24 cellular contexts compared by ENCODE assay signal in the genomic region with DNA sequence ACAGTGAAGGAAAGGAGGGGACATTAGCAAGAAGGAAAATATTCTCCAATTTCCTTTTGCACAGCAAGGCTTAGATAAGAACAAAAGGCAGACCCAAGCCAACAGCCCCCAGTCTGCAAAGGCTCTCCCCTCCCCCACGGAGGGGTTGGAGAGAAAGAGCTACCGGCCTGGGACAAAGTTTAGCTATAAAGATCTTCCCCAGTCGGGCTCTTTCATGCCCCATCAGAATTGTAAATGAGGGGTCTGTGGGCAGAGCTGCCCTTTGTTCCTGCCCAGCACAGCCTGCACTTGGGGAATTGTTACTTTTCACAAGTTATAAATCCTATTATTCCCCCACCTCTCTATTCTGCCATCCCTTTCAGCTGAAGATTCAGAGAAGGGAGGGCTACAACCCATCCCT. TPM values are rescaled to one million over a fixed set of nuclear protein-coding genes. Genes with fewer than 3 reads are reported as not detected.
DNase-seq lines count a peak whose midpoint lies in the region; ATAC-seq, FAIRE-seq and TF ChIP-seq lines count a peak whose summit lies in the region.
"Had no signal": no experiment of that assay in that cellular context is flagged by ENCODE, and none has a peak within 500 bp of the region (broad histone marks: within the 10 kb centered on the region; RNA-seq: fewer than 3 reads in every experiment).

No MANE protein-coding gene starts in this region.

- no peak overlapping the region for H3T11ph ChIP-seq in H9 (ENCODE audit: low read length)

- H2AFZ ChIP-seq in H9 (ENCODE audit: low read length): no peak overlapping the region
- no peak overlapping the region for H2AFZ ChIP-seq in astrocyte (ENCODE audit: low read depth, low read length)

- H2AK5ac ChIP-seq in H9 (ENCODE audit: insufficient read length, low read length): no peak overlapping the region

- H3K18ac ChIP-seq in H9 (ENCODE audit: insufficient read length, low read depth, low read length): peak overlapping the region; percentile 44

- H3K4me1 ChIP-seq in H9 (ENCODE audit: insufficient read depth, low read length) (peaks cover 20% of the 10 kb centered on the region), astrocyte (ENCODE audit: insufficient read depth, low read length) (peaks cover 16% of the 10 kb centered on the region), iPS-18a (ENCODE audit: control insufficient read depth, low read depth, low read length) (peaks cover 58% of the 10 kb centered on the region), esophagus squamous epithelium (peaks cover 39 to 96% (median 43%) of the 10 kb centered on the region in 3 donors)

- H3K27me3 Mint-ChIP-seq in H9 (ENCODE audit: low read depth) (peaks cover 15% of the 10 kb centered on the region), astrocyte (ENCODE audit: low read depth, unreplicated experiment) (peaks cover 6% of the 10 kb centered on the region), nephron progenitor cell (ENCODE audit: low read depth, poor library complexity) (peaks cover 18% of the 10 kb centered on the region)

- H3K27ac ChIP-seq in H9 (ENCODE audit: insufficient read length, low read depth, low read length) (peak overlapping the region; percentile 38), astrocyte (ENCODE audit: low read depth, low read length) (no peak overlapping the region), iPS-18a (ENCODE audit: low read length) (peak overlapping the region; percentile 73), esophagus squamous epithelium (peak overlapping the region in 1 of 4 donors; percentile 43)
- H3K27ac ChIP-seq: C4-2B, colonic mucosa, psoas muscle, thoracic aorta had no signal

- peak overlapping the region; percentile 17 for H3K9ac ChIP-seq in H9 (ENCODE audit: extremely low read depth, insufficient read length, low read length)
- H3K9ac ChIP-seq in astrocyte (ENCODE audit: low read length): no peak overlapping the region
- H3K9ac ChIP-seq in iPS-18a (ENCODE audit: low read length): peak overlapping the region; percentile 67

- no peaks in the 10 kb centered on the region for H4K20me1 ChIP-seq in H9 (ENCODE audit: control insufficient read depth, insufficient read depth, insufficient read length)
- peaks cover 3% of the 10 kb centered on the region for H4K20me1 ChIP-seq in astrocyte (ENCODE audit: insufficient read depth, low read length)

- peak overlapping the region; percentile 63 to 99 (median 94) for H3K27ac Mint-ChIP-seq in H9
- H3K27ac Mint-ChIP-seq in astrocyte (ENCODE audit: unreplicated experiment): no peak overlapping the region
- H3K27ac Mint-ChIP-seq in nephron progenitor cell: peak overlapping the region; percentile 30
- H3K27ac Mint-ChIP-seq: activated CD4-positive, alpha-beta T cell treated with anti-CD3 and anti-CD28 coated beads, Interleukin-2, amount 10 ng/mL, durations not matched to agents 7 days and 5 days; activated naive CD8-positive, alpha-beta T cell treated with anti-CD3 and anti-CD28 coated beads, Interleukin-2, amount 50 U/mL, for 24 hours; memory B cell; natural killer cell treated with Interleukin-12 subunit alpha and Interleukin-12 subunit beta and Interleukin-15 and Interleukin-18, amount 100 ng/mL, for 72 hours had no signal

- H2BK12ac ChIP-seq in H9 (ENCODE audit: insufficient read length, low read depth, low read length): no peak overlapping the region

- DNase-seq in H9 (peak; percentile 61), astrocyte (ENCODE audit: low read depth) (no peak), nephron progenitor cell (no peak), esophagus squamous epithelium (lab: John Stamatoyannopoulos, UW) (no peak), AG08395 (ENCODE audit: low spot score) (no peak)
- no peak for DNase-seq in activated CD4-positive, alpha-beta T cell treated with anti-CD3 and anti-CD28 coated beads for 48 hours
- DNase-seq: activated CD4-positive, alpha-beta T cell treated with anti-CD3 and anti-CD28 coated beads, Interleukin-2, amount 10 ng/mL, durations not matched to agents 7 days and 5 days; activated naive CD8-positive, alpha-beta T cell treated with anti-CD3 and anti-CD28 coated beads, Interleukin-2, amount 50 U/mL, for 24 hours; colonic mucosa; kidney glomerular epithelial cell; psoas muscle; SHP77; small intestine; stimulated activated naive CD4-positive, alpha-beta T cell had no signal

- H2BK15ac ChIP-seq in H9 (ENCODE audit: low read depth, low read length): no peak overlapping the region

- no peak overlapping the region for H4K8ac ChIP-seq in H9 (replicated peaks; ENCODE audit: insufficient read length, low read depth, low read length)

- H3K4me3 Mint-ChIP-seq in H9 (peak overlapping the region; percentile 52 to 93), astrocyte (ENCODE audit: unreplicated experiment) (peak overlapping the region; percentile 20), nephron progenitor cell (peak overlapping the region; percentile 73)
- H3K4me3 Mint-ChIP-seq: activated CD4-positive, alpha-beta T cell treated with anti-CD3 and anti-CD28 coated beads, Interleukin-2, amount 10 ng/mL, durations not matched to agents 7 days and 5 days; activated naive CD8-positive, alpha-beta T cell treated with anti-CD3 and anti-CD28 coated beads, Interleukin-2, amount 50 U/mL, for 24 hours; memory B cell; natural killer cell treated with Interleukin-12 subunit alpha and Interleukin-12 subunit beta and Interleukin-15 and Interleukin-18, amount 100 ng/mL, for 72 hours had no signal

- H2BK5ac ChIP-seq in H9 (ENCODE audit: insufficient read length, low read length): no peak overlapping the region

- ATAC-seq in GM18517 (IDR thresholded peaks at IDR 0.05; ENCODE audit: unreplicated experiment): no peak
- ATAC-seq: activated naive CD8-positive, alpha-beta T cell treated with anti-CD3 and anti-CD28 coated beads, Interleukin-2, amount 50 U/mL, for 24 hours; HCT116; natural killer cell treated with Interleukin-12 subunit alpha and Interleukin-12 subunit beta and Interleukin-15 and Interleukin-18, amount 100 ng/mL, for 72 hours; psoas muscle had no signal

- H3K79me2 ChIP-seq in H9 (ENCODE audit: insufficient read depth, low read length): no peaks in the 10 kb centered on the region
- no peaks in the 10 kb centered on the region for H3K79me2 ChIP-seq in astrocyte (ENCODE audit: insufficient read depth, low read length)

- TF ChIP-seq CTCF in H9 (conservative IDR thresholded peaks at IDR 0.05) (no peak), astrocyte (IDR thresholded peaks at IDR 0.05; ENCODE audit: insufficient read depth, low read depth, low read length) (no peak), nephron progenitor cell (IDR thresholded peaks at IDR 0.05) (no peak), esophagus squamous epithelium (IDR thresholded peaks at IDR 0.05) (no peak)

- H3K56ac ChIP-seq in H9 (ENCODE audit: insufficient read length, low read depth, low read length): no peak overlapping the region

- H3K36me3 Mint-ChIP-seq in H9 (ENCODE audit: insufficient read depth in 1 of 3, low read depth in 3 of 3): peaks cover 2 to 26% (median 7%) of the 10 kb centered on the region in 3 experiments; a peak in 6 of 7 replicates
- no peaks in the 10 kb centered on the region for H3K36me3 Mint-ChIP-seq in astrocyte (ENCODE audit: low read depth, unreplicated experiment)
- no peaks in the 10 kb centered on the region for H3K36me3 Mint-ChIP-seq in nephron progenitor cell (ENCODE audit: low read depth)
- H3K36me3 Mint-ChIP-seq: memory B cell; natural killer cell treated with Interleukin-12 subunit alpha and Interleukin-12 subunit beta and Interleukin-15 and Interleukin-18, amount 100 ng/mL, for 72 hours had no signal

- H3K4me2 ChIP-seq in H9 (ENCODE audit: insufficient read depth, insufficient read length, low read length): peak overlapping the region; percentile 46
- H3K4me2 ChIP-seq in astrocyte (ENCODE audit: low read length): peak overlapping the region; percentile 45

- no peaks in the 10 kb centered on the region for H3K9me3 ChIP-seq in H9 (ENCODE audit: control insufficient read depth, low read depth, low read length)
- no peaks in the 10 kb centered on the region for H3K9me3 ChIP-seq in astrocyte (ENCODE audit: insufficient read depth, low read depth, low read length)
- H3K9me3 ChIP-seq in iPS-18a (ENCODE audit: control insufficient read depth, low read depth, low read length): no peaks in the 10 kb centered on the region
- no peaks in the 10 kb centered on the region for H3K9me3 ChIP-seq in esophagus squamous epithelium
- H3K9me3 ChIP-seq: colonic mucosa, psoas muscle, thoracic aorta had no signal

- H3K9me3 Mint-ChIP-seq in H9 (peaks cover 0 to 2% of the 10 kb centered on the region in 2 experiments; a peak in 1 of 5 replicates), astrocyte (ENCODE audit: unreplicated experiment) (no peaks in the 10 kb centered on the region), nephron progenitor cell (peaks cover 3% of the 10 kb centered on the region)
- H3K9me3 Mint-ChIP-seq: activated CD4-positive, alpha-beta T cell treated with anti-CD3 and anti-CD28 coated beads, Interleukin-2, amount 10 ng/mL, durations not matched to agents 7 days and 5 days; activated naive CD8-positive, alpha-beta T cell treated with anti-CD3 and anti-CD28 coated beads, Interleukin-2, amount 50 U/mL, for 24 hours; memory B cell; natural killer cell treated with Interleukin-12 subunit alpha and Interleukin-12 subunit beta and Interleukin-15 and Interleukin-18, amount 100 ng/mL, for 72 hours had no signal

- no peak overlapping the region for H4K5ac ChIP-seq in H9 (ENCODE audit: insufficient read length, low read depth, low read length)

- WGBS in H9 (ENCODE audit: extremely low coverage, insufficient read length, low lambda C conversion rate): no CpG with 5 or more reads among the region's 3 CpGs
- 39 to 58% methylated on average over 3 of the region's 3 CpGs for WGBS in esophagus squamous epithelium, 2 donors

- intact Hi-C loops in esophagus squamous epithelium (cut with DNase I): loop anchor here (10.0 kb wide), 1 partner anchor 53 kb away; no protein-coding TSS in a partner anchor

- no peak overlapping the region for H3K23ac ChIP-seq in H9 (ENCODE audit: insufficient read length, low read depth, low read length)

- no peak overlapping the region for H2BK120ac ChIP-seq in H9 (ENCODE audit: low read depth, low read length, poor library complexity, severe bottlenecking)

- H3K27me3 ChIP-seq in H9 (ENCODE audit: insufficient read depth, low read length): peaks cover under 1% of the 10 kb centered on the region; the same call in 1 of the 2 replicates
- peaks cover 11% of the 10 kb centered on the region for H3K27me3 ChIP-seq in astrocyte (ENCODE audit: insufficient read depth, low read length)
- H3K27me3 ChIP-seq in iPS-18a (ENCODE audit: control insufficient read depth, insufficient read depth, low read length): peaks cover 20% of the 10 kb centered on the region
- peaks cover 0 to 62% (median 0%) of the 10 kb centered on the region in 4 donors for H3K27me3 ChIP-seq in esophagus squamous epithelium
- H3K27me3 ChIP-seq: colonic mucosa had no signal

- H2BK20ac ChIP-seq in H9 (ENCODE audit: low read depth, low read length, poor library complexity, severe bottlenecking): no peak overlapping the region

- TF ChIP-seq POLR2A in esophagus squamous epithelium (IDR thresholded peaks at IDR 0.05): no peak

- H3K36me3 ChIP-seq in astrocyte (ENCODE audit: insufficient read depth, low read length) (no peaks in the 10 kb centered on the region), iPS-18a (ENCODE audit: control insufficient read depth, low read depth, low read length) (no peaks in the 10 kb centered on the region), esophagus squamous epithelium (peaks cover 0 to 19% (median 0%) of the 10 kb centered on the region in 3 donors)
- H3K36me3 ChIP-seq: colonic mucosa, thoracic aorta had no signal

- H3K4me1 Mint-ChIP-seq in H9 (peaks cover 68 to 77% of the 10 kb centered on the region in 2 experiments), astrocyte (ENCODE audit: low read depth, unreplicated experiment) (peaks cover 37% of the 10 kb centered on the region), nephron progenitor cell (peaks cover 64% of the 10 kb centered on the region)

- H3K4me3 ChIP-seq in astrocyte (ENCODE audit: insufficient read depth, low read depth, low read length) (no peak overlapping the region), iPS-18a (ENCODE audit: low read length) (peak overlapping the region; percentile 55), esophagus squamous epithelium (no peak overlapping the region)
- H3K4me3 ChIP-seq: colonic mucosa, psoas muscle, thoracic aorta had no signal

- peaks cover 19% of the 10 kb centered on the region for H3K23me2 ChIP-seq in H9 (ENCODE audit: insufficient read length, low read depth, low read length, poor library complexity, severe bottlenecking)

- H3K79me1 ChIP-seq in H9 (ENCODE audit: insufficient read depth, low read depth, low read length, poor library complexity, severe bottlenecking): no peaks in the 10 kb centered on the region

- no peak for FAIRE-seq in astrocyte (lab: Jason Lieb, UNC)
- FAIRE-seq: endometrium, GM12891, GM19239, small intestine had no signal

- no peak overlapping the region for H4K91ac ChIP-seq in H9 (ENCODE audit: insufficient read length, low read depth, low read length)

- H3K14ac ChIP-seq in H9 (ENCODE audit: insufficient read depth, low read length): no peak overlapping the region

- no peak overlapping the region for H3K4ac ChIP-seq in H9 (ENCODE audit: low read depth, low read length)

RNA-seq across cellular contexts. Expression of a gene that starts 3.6 kb away (rescaled TPM):
- total RNA-seq in H9 (2021) (17.6 and 18.4 TPM in 2 replicates), astrocyte (3.3 and 3.8 TPM in 2 replicates), esophagus squamous epithelium (10 to 100 TPM; 15.4 to 27.6 (median 24.8) TPM)
- total RNA-seq: activated CD4-positive, alpha-beta T cell treated with anti-CD3 and anti-CD28 coated beads, Interleukin-2, amount 10 ng/mL, durations not matched to agents 7 days and 5 days had no signal

RNA-seq across cellular contexts. Expression of a gene that starts 14.8 kb away (rescaled TPM):
- total RNA-seq in H9 (2021): 25.4 and 28.2 TPM in 2 replicates
- 19.2 and 21.9 TPM in 2 replicates for total RNA-seq in astrocyte
- 10 to 100 TPM; 13.2 to 20.8 (median 16.8) TPM for total RNA-seq in esophagus squamous epithelium

RNA-seq across cellular contexts. Expression of a gene that starts 56.8 kb away (rescaled TPM):
- total RNA-seq in H9 (2021) (18.2 and 19.9 TPM in 2 replicates), astrocyte (2.9 and 3.3 TPM in 2 replicates), esophagus squamous epithelium (10 to 100 TPM; 20.4 to 49.1 (median 30.8) TPM)

Comparison
In these comparisons a context has a peak if more than half of its experiments do, and no peak if none do; other contexts are left out.
1. H3K4me3 Mint-ChIP-seq: peak in every context shown above with its lines; median percentile 73 in nephron progenitor cell; 72 in H9; 20 in astrocyte.